Comparison of ENCODE assay signal across 17 cellular contexts in the genomic region with DNA sequence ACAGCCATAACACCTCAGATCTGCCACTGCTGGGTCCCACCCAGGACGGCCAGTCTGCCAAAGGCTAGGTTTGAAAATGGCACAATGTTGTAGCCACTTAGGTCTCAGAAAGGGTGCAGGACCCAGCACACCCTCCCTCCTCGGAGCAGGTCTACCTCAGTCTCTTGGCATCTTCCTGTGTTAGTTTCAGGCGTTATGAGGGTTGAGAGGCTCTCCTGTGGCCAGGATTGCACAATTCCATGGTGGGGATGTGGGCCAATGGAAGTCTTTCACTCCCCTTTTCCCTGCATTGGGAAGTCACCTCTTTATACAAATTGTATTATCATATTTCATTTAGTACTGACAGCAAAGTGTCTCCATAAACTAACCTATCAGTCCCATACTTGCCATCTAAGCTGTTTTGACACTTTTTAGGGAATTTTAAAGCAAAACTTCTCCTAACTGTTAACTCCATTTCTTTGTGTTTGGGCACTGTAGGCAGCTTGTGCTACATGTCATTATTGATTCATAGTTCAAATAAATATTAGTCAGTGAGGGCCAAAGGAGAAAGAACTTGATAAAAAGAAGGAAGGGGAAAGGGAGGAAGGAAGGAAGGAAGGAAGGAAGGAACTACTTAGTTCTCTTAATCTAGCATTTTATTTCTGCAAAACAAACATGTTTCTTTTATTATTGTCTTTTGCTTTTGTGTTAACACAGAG.
DNase-seq lines count a peak whose midpoint lies in the region; ATAC-seq, FAIRE-seq and TF ChIP-seq lines count a peak whose summit lies in the region.
"Had no signal": no experiment of that assay in that cellular context is flagged by ENCODE, and none has a peak within 500 bp of the region (broad histone marks: within the 10 kb centered on the region; RNA-seq: fewer than 3 reads in every experiment).

No MANE protein-coding gene starts in this region.

- TF ChIP-seq RAD21 in Ishikawa (IDR thresholded peaks at IDR 0.05; ENCODE audit: low read depth) (no peak), HepG2 (CRISPR knock-in tag; IDR thresholded peaks at IDR 0.05) (no peak)

- no peak overlapping the region for H3K9ac ChIP-seq in HepG2 (ENCODE audit: insufficient read depth, low read depth, low read length)
- H3K9ac ChIP-seq: GM23248 had no signal

- no peaks in the 10 kb centered on the region for H3K79me2 ChIP-seq in HepG2 (ENCODE audit: insufficient read depth, low read length)

- no peaks in the 10 kb centered on the region for H3K27me3 ChIP-seq in bronchial epithelial cell (ENCODE audit: control insufficient read depth, insufficient read depth, low read length)
- peaks cover 0 to 2% of the 10 kb centered on the region in 2 experiments; a peak in 1 of 5 replicates for H3K27me3 ChIP-seq in HepG2 (ENCODE audit: control insufficient read depth in 1 of 2, insufficient read depth in 2 of 2, low read length in 2 of 2)
- H3K27me3 ChIP-seq in pancreas, result no peaks in the 10 kb centered on the region

- H3K4me3 ChIP-seq in bronchial epithelial cell (ENCODE audit: low read depth, low read length) (no peak overlapping the region), HepG2 (replicated peaks in 1 of 3; ENCODE audit: insufficient read depth in 1 of 3, low read depth in 2 of 3, low read length in 3 of 3) (no peak overlapping the region), pancreas (no peak overlapping the region)
- H3K4me3 ChIP-seq: GM23248 had no signal

- TF ChIP-seq POLR2A in HepG2 (IDR thresholded peaks at IDR 0.05; ENCODE audit: insufficient read depth in 1 of 2, low read depth in 2 of 2, low read length in 2 of 2), result no peak

- peak; percentile 8 for DNase-seq in bronchial epithelial cell (ENCODE audit: low read depth)
- no peak for DNase-seq in HepG2 (ENCODE audit: low spot score)
- no peak for DNase-seq in pancreas
- DNase-seq in activated CD8-positive, alpha-beta memory T cell treated with anti-CD3 and anti-CD28 coated beads, Interleukin-2, amount 50 U/mL, for 48 hours, result no peak
- DNase-seq in nucleus accumbens (lab: John Stamatoyannopoulos, UW), result no peak
- DNase-seq in AG08396 (ENCODE audit: low spot score), result no peak
- DNase-seq: CD4-positive, alpha-beta memory T cell; DMS153; GF-D8; GM23248; H9; HFFc6 had no signal

- H3K36me3 ChIP-seq in bronchial epithelial cell (ENCODE audit: control insufficient read depth, insufficient read depth, low read length), result no peaks in the 10 kb centered on the region
- H3K36me3 ChIP-seq in HepG2 (replicated peaks in 1 of 2; ENCODE audit: control insufficient read depth in 1 of 2, insufficient read depth in 2 of 2, low read length in 2 of 2), result no peaks in the 10 kb centered on the region
- no peaks in the 10 kb centered on the region for H3K36me3 ChIP-seq in pancreas

- H3K4me2 ChIP-seq in HepG2 (ENCODE audit: low read depth, low read length), result no peak overlapping the region

- TF ChIP-seq EP300 in Ishikawa (IDR thresholded peaks at IDR 0.05; ENCODE audit: borderline replicate concordance), result no peak
- no peak for TF ChIP-seq EP300 in HepG2 (IDR thresholded peaks at IDR 0.05; ENCODE audit: low read depth in 2 of 2, low read length in 2 of 2)
- no peak for TF ChIP-seq EP300 in HepG2 (CRISPR knock-in tag; IDR thresholded peaks at IDR 0.05; ENCODE audit: borderline replicate concordance)

- BruUV-seq in HepG2 (replicated peaks; lab: Mats Ljungman, UMichigan), result no TSS peak

- H2AFZ ChIP-seq in HepG2 (ENCODE audit: low read length), result no peak overlapping the region
- H2AFZ ChIP-seq: GM23248 had no signal

- H4K20me1 ChIP-seq in HepG2 (ENCODE audit: insufficient read depth, low read length), result no peaks in the 10 kb centered on the region

- 3% methylated on average over 3 of the region's 3 CpGs for WGBS in HepG2 (ENCODE audit: low lambda C conversion rate)
- 45 to 49% methylated on average over 3 of the region's 3 CpGs for WGBS in pancreas, 2 donors

- CTCF ChIA-PET in HepG2 (lab: Yijun Ruan, JAX; ENCODE audit: low intra/inter-chr PET ratio, low total read pairs), result no interaction called here

- H3K4me1 ChIP-seq in HepG2 (ENCODE audit: insufficient read depth, low read length) (no peaks in the 10 kb centered on the region), pancreas (peaks cover 0 to 19% (median 6%) of the 10 kb centered on the region in 3 donors)

- POLR2A ChIA-PET in HepG2 (lab: Yijun Ruan, JAX), result no interaction called here

- in situ Hi-C loops in HepG2 (cut with HindIII; ENCODE audit: extremely low pct_ligation_motif_present, low pct_unique_long_range_greater_than_20kb), result no loop called here

- H3K27ac ChIP-seq in HepG2 (ENCODE audit: extremely low read length, insufficient read depth, low read length) (no peak overlapping the region), pancreas (peak overlapping the region in 2 of 4 donors; percentile 16 to 24)
- H3K27ac ChIP-seq: C4-2B, GM23248 had no signal

- ATAC-seq in HepG2 (no peak), pancreas (peak; percentile 45 to 55 (median 49)), esophagus mucosa (no peak)

- peaks cover 16% of the 10 kb centered on the region for H3K9me3 ChIP-seq in HepG2 (ENCODE audit: low read length)
- no peaks in the 10 kb centered on the region for H3K9me3 ChIP-seq in pancreas

- FAIRE-seq in bronchial epithelial cell (lab: Jason Lieb, UNC), result peak; percentile 23
- no peak for FAIRE-seq in HepG2 (lab: Jason Lieb, UNC)
- no peak for FAIRE-seq in pancreas (lab: Jason Lieb, UNC)
- FAIRE-seq: D721Med, GM18507 had no signal

- intact Hi-C loops in HepG2 (cut with micrococcal nuclease; ENCODE audit: unreplicated experiment), result no loop called here
- intact Hi-C loops in pancreas (cut with DNase I), result no loop called here

- TF ChIP-seq CTCF in bronchial epithelial cell (IDR thresholded peaks at IDR 0.05; ENCODE audit: insufficient read depth, low read length, severe bottlenecking) (no peak), HepG2 (CRISPR knock-in tag; IDR thresholded peaks at IDR 0.05) (no peak), pancreas (IDR thresholded peaks at IDR 0.05) (no peak)

TF ChIP-seq in Ishikawa, 13 proteins besides CTCF, POLR2A, EP300 and RAD21:
- TF ChIP-seq FOXM1 (IDR thresholded peaks at IDR 0.05; ENCODE audit: borderline replicate concordance, low read depth) (no peak), CEBPB (IDR thresholded peaks at IDR 0.05) (0 out of 2 replicates have a peak, but pooled peaks have one; percentile 19)

TF ChIP-seq in HepG2, 621 proteins besides CTCF, POLR2A, EP300 and RAD21:
- TF ChIP-seq NFE2 (CRISPR knock-in tag; IDR thresholded peaks at IDR 0.05), result no peak
- TF ChIP-seq CEBPB (IDR thresholded peaks at IDR 0.05; ENCODE audit: borderline replicate concordance, low read depth, low read length), result peak; percentile 74

Comparison
In these comparisons a context has a peak if more than half of its experiments do, and no peak if none do; other contexts are left out.
1. ATAC-seq: peak in pancreas (4 of 4); none in HepG2 (single experiment) and esophagus mucosa (single experiment).